In genomic region chr3:87145553-87145952, GRCh38 we compare ENCODE assay signal across 8 cellular contexts.
DNase-seq lines count a peak whose midpoint lies in the region; ATAC-seq and TF ChIP-seq lines count a peak whose summit lies in the region.

No MANE protein-coding gene starts in this region.

- WGBS in gastroesophageal sphincter (ENCODE audit: low coverage in 1 of 2), 2 donors = 50% methylated on average over 2 of the region's 6 CpGs; no CpG with 5 or more reads in 1 of the 2 donors

- H3K9me3 ChIP-seq in MM.1S (replicated peaks; ENCODE audit: insufficient read depth, low read length) (no peaks in the 10 kb centered on the region), gastroesophageal sphincter (peaks cover 0 to 16% (median 0%) of the 10 kb centered on the region in 3 donors)

- H3K36me3 ChIP-seq in MM.1S (replicated peaks; ENCODE audit: insufficient read depth, low read length) (no peaks in the 10 kb centered on the region), gastroesophageal sphincter (no peaks in the 10 kb centered on the region)

- H4K20me1 ChIP-seq in MM.1S (ENCODE audit: insufficient read depth, low read length) = no peaks in the 10 kb centered on the region

- H3K27ac ChIP-seq in MM.1S (ENCODE audit: low read length) = no peak overlapping the region
- H3K27ac ChIP-seq in gastroesophageal sphincter = no peak overlapping the region

- CTCF ChIA-PET in GM10248 (lab: Yijun Ruan, JAX) = interaction anchor here (0.6 to 1.3 kb wide), 5 partner anchors 21 to 45 kb away, joined by 3 read pairs; no protein-coding TSS in a partner anchor

- no peaks in the 10 kb centered on the region for H3K4me1 ChIP-seq in MM.1S (ENCODE audit: low read length)
- H3K4me1 ChIP-seq in gastroesophageal sphincter = no peaks in the 10 kb centered on the region

- peaks cover 17% of the 10 kb centered on the region for H3K9me3 Mint-ChIP-seq in T-helper 2 cell treated with Interferon-gamma antibody and Interleukin-4, amounts not matched to agents 5 μg/mL and 100 μg/mL, for 36 hours

- no peaks in the 10 kb centered on the region for H3K4me1 Mint-ChIP-seq in T-helper 2 cell treated with Interferon-gamma antibody and Interleukin-4, amounts not matched to agents 5 μg/mL and 100 μg/mL, for 36 hours (ENCODE audit: low read depth)

- no peak overlapping the region for H3K27ac Mint-ChIP-seq in T-helper 2 cell treated with Interferon-gamma antibody and Interleukin-4, amounts not matched to agents 5 μg/mL and 100 μg/mL, for 36 hours

- no peaks in the 10 kb centered on the region for H3K27me3 Mint-ChIP-seq in T-helper 2 cell treated with Interferon-gamma antibody and Interleukin-4, amounts not matched to agents 5 μg/mL and 100 μg/mL, for 36 hours (ENCODE audit: low read depth)

- peak; percentile 28 for TF ChIP-seq CTCF in GM10248 (IDR thresholded peaks at IDR 0.05; ENCODE audit: control extremely low read depth, extremely low read depth, low read depth, missing control alignments)
- TF ChIP-seq CTCF in MM.1S (IDR thresholded peaks at IDR 0.05; ENCODE audit: low read length) = 0 out of 2 replicates have a peak, but pooled peaks have one; percentile 16
- peak; percentile 40 for TF ChIP-seq CTCF in fibroblast of the aortic adventitia (IDR thresholded peaks at IDR 0.05; ENCODE audit: insufficient read depth, low read length)
- no peak for TF ChIP-seq CTCF in gastroesophageal sphincter (IDR thresholded peaks at IDR 0.05)

- H3K27me3 ChIP-seq in MM.1S (replicated peaks; ENCODE audit: insufficient read depth, low read length) = no peaks in the 10 kb centered on the region
- no peaks in the 10 kb centered on the region for H3K27me3 ChIP-seq in gastroesophageal sphincter

- no peak for TF ChIP-seq EP300 in gastroesophageal sphincter (IDR thresholded peaks at IDR 0.05)

- H2AFZ ChIP-seq in MM.1S (ENCODE audit: low read length) = no peak overlapping the region

- H3F3A ChIP-seq in MM.1S (ENCODE audit: insufficient read depth, low read length) = no peaks in the 10 kb centered on the region

- H3K9me2 ChIP-seq in MM.1S (replicated peaks; ENCODE audit: insufficient read depth, low read length) = no peaks in the 10 kb centered on the region

- no peak for TF ChIP-seq POLR2A in gastroesophageal sphincter (IDR thresholded peaks at IDR 0.05)

- no peaks in the 10 kb centered on the region for H3K79me2 ChIP-seq in MM.1S (ENCODE audit: low read length)

- H3K4me3 ChIP-seq in MM.1S (ENCODE audit: low read length) = no peak overlapping the region
- H3K4me3 ChIP-seq in fibroblast of the aortic adventitia (ENCODE audit: low read depth, low read length) = no peak overlapping the region
- no peak overlapping the region for H3K4me3 ChIP-seq in gastroesophageal sphincter

- no peaks in the 10 kb centered on the region for H3K36me3 Mint-ChIP-seq in T-helper 2 cell treated with Interferon-gamma antibody and Interleukin-4, amounts not matched to agents 5 μg/mL and 100 μg/mL, for 36 hours (ENCODE audit: low read depth)

- POLR2A ChIA-PET in GM10248 (lab: Yijun Ruan, JAX) = no interaction called here

- no peak overlapping the region for H3K4me2 ChIP-seq in MM.1S (ENCODE audit: low read depth, low read length)

- H3K4me3 Mint-ChIP-seq in T-helper 2 cell treated with Interferon-gamma antibody and Interleukin-4, amounts not matched to agents 5 μg/mL and 100 μg/mL, for 36 hours = no peak overlapping the region

- H3K9ac ChIP-seq in MM.1S (ENCODE audit: low read length) = no peak overlapping the region

- DNase-seq in GM10248 (ENCODE audit: extremely low spot score) = peak; percentile 9
- peak; percentile 16 for DNase-seq in MM.1S
- peak; percentile 32 for DNase-seq in fibroblast of the aortic adventitia (ENCODE audit: low read depth)
- no peak for DNase-seq in T-helper 2 cell treated with Interferon-gamma antibody and Interleukin-4, amounts not matched to agents 5 μg/mL and 100 μg/mL, for 36 hours (ENCODE audit: low spot score)
- no peak for DNase-seq in NCI-H128 (lab: John Stamatoyannopoulos, UW; ENCODE audit: unreplicated experiment)
- no peak for DNase-seq in NCI-H510A (lab: John Stamatoyannopoulos, UW)

- ATAC-seq in GM21390 (IDR thresholded peaks at IDR 0.05; ENCODE audit: unreplicated experiment) (peak; percentile 84), gastroesophageal sphincter (no peak)

Comparison
In these comparisons a context has a peak if more than half of its experiments do, and no peak if none do; other contexts are left out.
1. DNase-seq: peak in GM10248 (single experiment), MM.1S (single experiment) and fibroblast of the aortic adventitia (single experiment); none in T-helper 2 cell treated with Interferon-gamma antibody and Interleukin-4, amounts not matched to agents 5 μg/mL and 100 μg/mL, for 36 hours (single experiment), NCI-H128 (single experiment) and NCI-H510A (single experiment).
2. CTCF ChIP-seq: peak in GM10248 (single experiment), MM.1S (single experiment) and fibroblast of the aortic adventitia (single experiment); none in gastroesophageal sphincter (0 of 4).